ENCODE assay signal across 16 cellular contexts in the genomic region with DNA sequence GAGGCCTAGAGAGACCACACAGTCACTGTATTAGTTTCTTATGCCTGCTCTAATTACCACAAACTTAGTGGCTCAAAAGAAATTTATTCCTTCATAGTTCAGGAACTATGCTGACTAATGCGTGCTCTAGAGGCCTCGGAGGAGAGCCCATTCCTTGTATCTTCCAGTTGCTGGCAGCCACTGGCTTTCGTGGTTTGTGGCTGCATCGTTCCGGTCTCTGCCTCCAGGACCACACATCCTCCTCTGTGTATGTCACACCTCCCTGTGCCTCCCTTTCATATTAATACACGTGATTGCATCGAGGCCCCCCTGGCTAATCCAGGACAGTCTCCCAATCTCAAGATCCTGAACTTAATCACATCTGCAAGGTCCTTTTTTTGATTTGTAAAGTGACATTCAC. TPM values are rescaled to one million over a fixed set of nuclear protein-coding genes. Genes with fewer than 3 reads are reported as not detected.
A peak's percentile ranks its signal among the peaks of the same experiment; 100 is the strongest.
DNase-seq lines count a peak whose midpoint lies in the region; ATAC-seq, FAIRE-seq and TF ChIP-seq lines count a peak whose summit lies in the region.
"Had no signal": no experiment of that assay in that cellular context is flagged by ENCODE, and none has a peak within 500 bp of the region (broad histone marks: within the 10 kb centered on the region; RNA-seq: fewer than 3 reads in every experiment).

No MANE protein-coding gene starts in this region.

- H3K27me3 Mint-ChIP-seq in MCF 10A (ENCODE audit: insufficient read depth, unreplicated experiment) (peaks cover 11% of the 10 kb centered on the region), T-cell (peaks cover 0 to 5% of the 10 kb centered on the region in 2 donors)

- H3K4me2 ChIP-seq in fibroblast of lung (ENCODE audit: extremely low read depth, insufficient read depth, low read length), result no peak overlapping the region
- H3K4me2 ChIP-seq: A549 had no signal

- H3K36me3 ChIP-seq in breast epithelium (no peaks in the 10 kb centered on the region), fibroblast of lung (ENCODE audit: control insufficient read depth, insufficient read depth, low read length) (no peaks in the 10 kb centered on the region)

- CTCF ChIA-PET in MCF 10A (lab: Yijun Ruan, JAX), result no interaction called here
- CTCF ChIA-PET in T-cell (lab: Charles Lee), result no interaction called here

- H3K9me3 ChIP-seq in breast epithelium (no peaks in the 10 kb centered on the region), fibroblast of lung (ENCODE audit: control insufficient read depth, insufficient read depth, low read depth, low read length) (no peaks in the 10 kb centered on the region)
- H3K9me3 ChIP-seq: A549 had no signal

- H3K27ac ChIP-seq in breast epithelium, result no peak overlapping the region
- no peak overlapping the region for H3K27ac ChIP-seq in fibroblast of lung (ENCODE audit: insufficient read depth, low read length)
- H3K27ac ChIP-seq: A549, epithelial cell of prostate, VCaP had no signal

- no peaks in the 10 kb centered on the region for H3K79me2 ChIP-seq in fibroblast of lung (ENCODE audit: control insufficient read depth, insufficient read depth, low read length)

- H3K4me1 ChIP-seq in breast epithelium (no peaks in the 10 kb centered on the region), fibroblast of lung (ENCODE audit: control insufficient read depth, extremely low read depth, insufficient read depth, low read length) (no peaks in the 10 kb centered on the region)
- H3K4me1 ChIP-seq: A549 had no signal

- intact Hi-C loops in MCF 10A (cut with micrococcal nuclease), result no loop called here
- intact Hi-C loops in breast epithelium (cut with DNase I; ENCODE audit: low total_unique reads), result no loop called here

- no peaks in the 10 kb centered on the region for H3K27me3 ChIP-seq in breast epithelium
- H3K27me3 ChIP-seq in fibroblast of lung (ENCODE audit: control insufficient read depth, insufficient read depth, low read length), result no peaks in the 10 kb centered on the region

- no peak overlapping the region for H3K9ac ChIP-seq in fibroblast of lung (ENCODE audit: insufficient read depth, low read length)

- H3K4me3 Mint-ChIP-seq in MCF 10A (ENCODE audit: unreplicated experiment) (no peak overlapping the region), T-cell (no peak overlapping the region)
- H3K4me3 Mint-ChIP-seq: IgD-negative memory B cell had no signal

- no peak overlapping the region for H3K27ac Mint-ChIP-seq in MCF 10A (ENCODE audit: low read depth, unreplicated experiment)
- no peak overlapping the region for H3K27ac Mint-ChIP-seq in T-cell
- H3K27ac Mint-ChIP-seq: IgD-negative memory B cell had no signal

- H3K4me3 ChIP-seq in breast epithelium (no peak overlapping the region), fibroblast of lung (replicated peaks in 1 of 4; ENCODE audit: control extremely low read depth in 1 of 4, insufficient read depth in 1 of 4, low read depth in 3 of 4, low read length in 4 of 4) (no peak overlapping the region)
- H3K4me3 ChIP-seq: A549 had no signal

- no peaks in the 10 kb centered on the region for H4K20me1 ChIP-seq in fibroblast of lung (ENCODE audit: control insufficient read depth, extremely low read depth, insufficient read depth, low read length)

- POLR2A ChIA-PET in MCF 10A (lab: Yijun Ruan, JAX), result no interaction called here
- POLR2A ChIA-PET in T-cell (lab: Charles Lee), result no interaction called here

- no peak for TF ChIP-seq CTCF in MCF 10A (IDR thresholded peaks at IDR 0.05; ENCODE audit: unreplicated experiment)
- TF ChIP-seq CTCF in breast epithelium (IDR thresholded peaks at IDR 0.05), result no peak
- TF ChIP-seq CTCF in fibroblast of lung (conservative IDR thresholded peaks at IDR 0.05 in 1 of 2, IDR thresholded peaks at IDR 0.05 in 1 of 2; ENCODE audit: low read depth in 1 of 2, low read length in 2 of 2), result no peak

- H2AFZ ChIP-seq in fibroblast of lung (ENCODE audit: low read length), result no peak overlapping the region

- no peak for TF ChIP-seq POLR2A in breast epithelium (IDR thresholded peaks at IDR 0.05)

- peaks cover 6% of the 10 kb centered on the region for H3K36me3 Mint-ChIP-seq in MCF 10A (ENCODE audit: insufficient read depth, unreplicated experiment)
- no peaks in the 10 kb centered on the region for H3K36me3 Mint-ChIP-seq in T-cell

- peak; percentile 89 for FAIRE-seq in RCC 7860 (lab: Jason Lieb, UNC)
- FAIRE-seq: A549 had no signal

- no TSS peak for BruUV-seq in MCF 10A (replicated peaks; lab: Mats Ljungman, UMichigan)

- DNase-seq in MCF 10A (ENCODE audit: unreplicated experiment) (peak; percentile 21), breast epithelium (ENCODE audit: low spot score in 2 of 2) (no peak), RCC 7860 (ENCODE audit: low spot score) (peak; percentile 79), fibroblast of lung (ENCODE audit: low read depth in 2 of 2) (peak; percentile 40 to 91), NCI-H1417 treated with DMSO at 0.1 percent for 48 hours (lab: John Stamatoyannopoulos, UW) (no peak), HuH-7 (ENCODE audit: low spot score) (no peak), T-cell (no peak), NCI-H82 (lab: John Stamatoyannopoulos, UW) (no peak)
- DNase-seq: activated naive CD4-positive, alpha-beta T cell treated with anti-CD3 and anti-CD28 coated beads, Interleukin-2, amount 50 U/mL, for 16 hours; NCI-H1694 treated with DMSO at 0.1 percent for 48 hours; NCI-H774; Right ventricle myocardium superior had no signal

- H3K4me1 Mint-ChIP-seq in MCF 10A (ENCODE audit: insufficient read depth, unreplicated experiment) (no peaks in the 10 kb centered on the region), T-cell (no peaks in the 10 kb centered on the region)

- H3K9me3 Mint-ChIP-seq in MCF 10A (ENCODE audit: unreplicated experiment), result no peaks in the 10 kb centered on the region
- no peaks in the 10 kb centered on the region for H3K9me3 Mint-ChIP-seq in T-cell
- H3K9me3 Mint-ChIP-seq: IgD-negative memory B cell had no signal

- ATAC-seq in T-cell (replicated peaks in 1 of 4), result no peak
- ATAC-seq: A549 had no signal

RNA-seq across cellular contexts. Expression of a gene that starts 16.9 kb away (rescaled TPM):
- total RNA-seq in MCF 10A (2022) (0.05 TPM in 1 of 2 replicates, not detected in the other), breast epithelium (under 1 TPM in 2 of 3 donors, not detected in 1; 0.48 to 0.59 TPM), fibroblast of lung (0.17 and 0.26 TPM in 2 replicates), T-cell (under 1 TPM in 3 of 5 donors, not detected in 2; 0.03 to 0.50 (median 0.03) TPM)
- polyA plus RNA-seq in fibroblast of lung, result 0.01 and 0.07 TPM in 2 replicates
- 0.08 TPM in 1 of 2 replicates, not detected in the other for polyA plus RNA-seq in fibroblast of lung (2012)
- not detected in 2 replicates for polyA minus RNA-seq in fibroblast of lung (ENCODE audit: low replicate concordance)
- polyA plus RNA-seq: IgD-negative memory B cell had no signal

Comparison
In these comparisons a context has a peak if more than half of its experiments do, and no peak if none do; other contexts are left out.
1. DNase-seq: peak in MCF 10A (single experiment), RCC 7860 (single experiment) and fibroblast of lung (2 of 2); none in breast epithelium (0 of 2), NCI-H1417 treated with DMSO at 0.1 percent for 48 hours (single experiment), HuH-7 (single experiment), T-cell (0 of 34) and NCI-H82 (single experiment).